7 cellular contexts compared by ENCODE assay signal in the genomic region with DNA sequence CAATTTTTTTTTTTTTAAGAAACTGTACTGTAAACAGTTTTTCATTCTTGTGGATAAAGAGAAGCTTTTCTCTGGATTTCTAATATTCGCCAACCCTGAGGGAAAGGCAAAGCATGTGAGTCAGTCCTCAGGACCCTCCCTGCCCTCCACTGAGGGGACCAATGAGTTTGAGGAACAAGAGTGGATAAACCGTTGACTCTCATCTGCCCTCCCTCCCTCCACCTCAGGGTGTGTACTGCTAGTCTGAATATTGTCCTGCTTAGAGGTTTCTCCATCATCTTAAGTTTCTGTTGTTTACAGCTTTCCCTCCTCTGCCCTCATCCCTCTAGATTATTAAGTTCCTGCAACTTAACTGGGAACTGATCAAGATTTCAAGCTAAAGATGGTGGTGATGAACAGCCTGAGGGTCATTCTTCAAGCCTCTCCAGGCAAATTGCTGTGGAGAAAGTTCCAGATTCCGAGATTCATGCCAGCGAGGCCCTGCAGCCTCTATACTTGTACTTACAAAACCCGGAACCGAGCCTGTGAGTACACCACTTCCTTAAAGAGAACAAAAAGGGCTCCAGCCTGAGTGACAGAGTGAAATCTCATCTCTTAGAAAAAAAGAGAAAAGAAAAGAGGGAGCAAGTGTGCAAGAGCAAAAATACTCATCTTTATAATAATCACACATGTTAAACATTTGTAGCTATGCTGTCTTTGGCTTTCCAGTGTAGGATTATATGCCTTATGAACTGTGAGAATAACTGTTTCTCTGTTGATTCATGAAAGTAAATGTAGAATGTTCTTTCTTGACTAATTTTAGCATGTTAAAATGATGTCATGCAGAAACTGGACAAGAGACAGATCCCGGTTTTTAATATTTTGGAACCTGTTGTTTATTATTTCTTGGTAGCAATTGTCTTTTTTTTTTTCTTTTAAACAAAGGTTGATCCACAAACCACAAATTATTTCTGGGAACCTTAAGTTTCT. TPM values are rescaled to one million over a fixed set of nuclear protein-coding genes. Genes with fewer than 3 reads are reported as not detected.
DNase-seq lines count a peak whose midpoint lies in the region; ATAC-seq, FAIRE-seq and TF ChIP-seq lines count a peak whose summit lies in the region.

No MANE protein-coding gene starts in this region.

- peak in 2 of 3 donors; percentile 59 to 71 for DNase-seq in Peyer's patch
- no peak for DNase-seq in esophagus squamous epithelium (lab: John Stamatoyannopoulos, UW)
- DNase-seq in small intestine, result peak; percentile 17
- no peak for DNase-seq in DMS79 (lab: John Stamatoyannopoulos, UW)
- DNase-seq in GOT3 (lab: John Stamatoyannopoulos, UW), result no peak

- no peaks in the 10 kb centered on the region for H3K4me1 ChIP-seq in Peyer's patch
- H3K4me1 ChIP-seq in esophagus squamous epithelium, result peaks cover 0 to 18% (median 3%) of the 10 kb centered on the region in 3 donors
- no peaks in the 10 kb centered on the region for H3K4me1 ChIP-seq in small intestine (ENCODE audit: control insufficient read depth in 2 of 2, insufficient read depth in 1 of 2, low read depth in 1 of 2, low read length in 1 of 2)

- no peak for TF ChIP-seq POLR2A in Peyer's patch (IDR thresholded peaks at IDR 0.05)
- TF ChIP-seq POLR2A in esophagus squamous epithelium (IDR thresholded peaks at IDR 0.05), result no peak

- intact Hi-C loops in esophagus squamous epithelium (cut with DNase I), result no loop called here

- WGBS in esophagus squamous epithelium, 2 donors, result 21 to 49% methylated on average over 6 to 7 of the region's 7 CpGs
- WGBS in small intestine, 3 donors, result 30 to 76% (median 75%) methylated on average over 7 of the region's 7 CpGs

- H3K4me3 ChIP-seq in Peyer's patch (no peak overlapping the region), esophagus squamous epithelium (no peak overlapping the region), small intestine (ENCODE audit: low read depth in 1 of 2, low read length in 2 of 2) (no peak overlapping the region)

- ATAC-seq in GM18907 (IDR thresholded peaks at IDR 0.05; ENCODE audit: unreplicated experiment), result peak; percentile 73
- ATAC-seq in HG02798 (IDR thresholded peaks at IDR 0.05; ENCODE audit: poor library complexity, unreplicated experiment), result peak; percentile 80

- H3K27me3 ChIP-seq in Peyer's patch (no peaks in the 10 kb centered on the region), esophagus squamous epithelium (no peaks in the 10 kb centered on the region), small intestine (ENCODE audit: control insufficient read depth in 2 of 2, insufficient read depth in 2 of 2, low read length in 2 of 2) (no peaks in the 10 kb centered on the region)

- peak; percentile 23 for FAIRE-seq in small intestine (lab: Jason Lieb, UNC)

- peak overlapping the region; percentile 63 to 70 (median 66) for H3K27ac ChIP-seq in Peyer's patch
- peak overlapping the region; percentile 39 to 82 (median 74) for H3K27ac ChIP-seq in esophagus squamous epithelium
- H3K27ac ChIP-seq in small intestine (ENCODE audit: low read depth in 1 of 2, low read length in 1 of 2), result peak overlapping the region; percentile 37 to 89

- no peaks in the 10 kb centered on the region for H3K36me3 ChIP-seq in Peyer's patch
- no peaks in the 10 kb centered on the region for H3K36me3 ChIP-seq in esophagus squamous epithelium
- no peaks in the 10 kb centered on the region for H3K36me3 ChIP-seq in small intestine (ENCODE audit: control insufficient read depth in 2 of 2, insufficient read depth in 2 of 2, low read length in 2 of 2)

- no peaks in the 10 kb centered on the region for H3K9me3 ChIP-seq in Peyer's patch
- H3K9me3 ChIP-seq in esophagus squamous epithelium, result no peaks in the 10 kb centered on the region
- H3K9me3 ChIP-seq in small intestine (ENCODE audit: control insufficient read depth, low read depth), result no peaks in the 10 kb centered on the region

- no peak for TF ChIP-seq CTCF in Peyer's patch (IDR thresholded peaks at IDR 0.05)
- TF ChIP-seq CTCF in esophagus squamous epithelium (IDR thresholded peaks at IDR 0.05), result no peak

RNA-seq across cellular contexts. Expression of a gene that starts 11.9 kb away (rescaled TPM):
- total RNA-seq in Peyer's patch (10 to 100 TPM in 3 of 4 donors, 1 to 10 TPM in 1; 7.4 to 21.7 (median 19.1) TPM), esophagus squamous epithelium (10 to 100 TPM in 1 of 4 donors, 1 to 10 TPM in 3; 3.7 to 12.6 (median 5.0) TPM)
- polyA plus RNA-seq in small intestine, result 1 to 10 TPM in 1 of 3 donors, under 1 TPM in 2; 0.22 to 2.1 (median 0.54) TPM

RNA-seq across cellular contexts. Expression of a gene that starts 40.4 kb away (rescaled TPM):
- total RNA-seq in Peyer's patch (10 to 100 TPM in 1 of 4 donors, 1 to 10 TPM in 3; 3.2 to 16.5 (median 5.8) TPM), esophagus squamous epithelium (1 to 10 TPM; 2.5 to 6.5 (median 5.1) TPM)
- 10 to 100 TPM in 2 of 3 donors, 1 to 10 TPM in 1; 9.4 to 21.6 (median 14.1) TPM for polyA plus RNA-seq in small intestine

Comparison
In these comparisons a context has a peak if more than half of its experiments do, and no peak if none do; other contexts are left out.
1. DNase-seq: peak in Peyer's patch (2 of 3) and small intestine (single experiment); none in esophagus squamous epithelium (single experiment), DMS79 (single experiment) and GOT3 (single experiment).
2. Peak in every context shown above with its lines, with median percentiles within 50 percentile points of each other: H3K27ac ChIP-seq.